8 cellular contexts compared by ENCODE assay signal in the genomic region with DNA sequence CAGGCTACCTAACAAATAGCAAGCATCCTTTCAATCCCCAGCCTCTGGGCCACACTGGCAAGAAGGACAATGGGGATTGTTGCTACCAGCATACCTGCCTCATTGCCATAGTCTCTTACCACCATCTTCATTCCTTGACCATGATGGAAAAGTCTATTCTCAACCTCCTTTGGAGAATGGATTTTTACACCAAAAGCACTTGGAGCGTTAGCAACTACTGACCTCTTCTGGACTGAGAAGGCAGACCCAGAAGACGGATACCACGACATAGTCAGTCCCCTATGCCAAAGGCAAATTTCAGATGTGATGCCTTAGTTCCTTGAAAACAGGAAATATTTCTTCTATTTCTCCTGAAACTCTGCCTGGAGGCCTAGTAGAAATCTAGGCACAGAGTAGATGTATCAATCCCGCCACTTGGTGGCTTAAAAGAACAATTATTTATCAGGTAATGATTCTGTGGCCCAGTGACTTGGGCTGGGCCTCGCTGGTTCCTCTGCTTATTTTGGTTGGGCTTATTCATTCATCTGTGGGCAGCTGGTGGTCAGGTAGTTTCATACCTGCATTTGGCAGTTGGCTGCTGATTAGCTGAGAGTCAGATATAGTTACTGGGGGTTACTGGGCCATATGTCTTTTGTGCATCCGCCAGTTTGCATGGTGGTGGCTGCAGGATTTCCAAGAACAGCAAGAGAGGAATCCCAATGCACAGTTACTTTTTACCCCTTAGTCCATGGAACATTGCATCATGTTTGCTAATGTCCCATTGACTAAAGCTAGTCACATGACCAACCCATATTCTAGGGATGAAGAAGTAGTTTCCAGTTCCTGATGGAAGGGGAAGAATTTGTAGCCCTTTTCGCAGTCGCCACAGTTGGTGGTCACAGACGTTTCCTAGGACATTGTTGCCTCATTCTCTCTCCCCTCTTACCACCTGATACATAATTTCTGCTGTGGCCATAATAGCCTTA.
DNase-seq lines count a peak whose midpoint lies in the region; ATAC-seq, FAIRE-seq and TF ChIP-seq lines count a peak whose summit lies in the region.

No MANE protein-coding gene starts in this region.

- peak; percentile 15 for ATAC-seq in HG02981 (IDR thresholded peaks at IDR 0.05; ENCODE audit: unreplicated experiment)
- ATAC-seq in body of pancreas = no peak
- no peak for ATAC-seq in HG02610 (IDR thresholded peaks at IDR 0.05; ENCODE audit: unreplicated experiment)

- no peaks in the 10 kb centered on the region for H3K36me3 ChIP-seq in body of pancreas (replicated peaks in 1 of 2; ENCODE audit: insufficient read depth in 1 of 2, low read depth in 2 of 2)

- no peaks in the 10 kb centered on the region for H3K27me3 ChIP-seq in body of pancreas

- WGBS in body of pancreas, 2 donors = 71 to 72% methylated on average over 9 of the region's 9 CpGs

- no peak overlapping the region for H3K27ac ChIP-seq in body of pancreas

- H3K4me1 ChIP-seq in body of pancreas = no peaks in the 10 kb centered on the region

- H3K9me3 ChIP-seq in body of pancreas = no peaks in the 10 kb centered on the region

- no peak for DNase-seq in D721Med (ENCODE audit: insufficient read length, low spot score)
- DNase-seq in body of pancreas = no peak
- DNase-seq in myocyte (ENCODE audit: low read depth) = peak; percentile 51
- no peak for DNase-seq in stimulated activated CD4-positive, alpha-beta T cell treated with anti-CD3 and anti-CD28 coated beads, Interleukin-4, amount 100 ng/mL, for 24 hours
- DNase-seq in CD1c-positive myeloid dendritic cell (ENCODE audit: extremely low spot score) = no peak
- DNase-seq in NCI-H446 (lab: John Stamatoyannopoulos, UW) = no peak

- no peak overlapping the region for H3K4me3 ChIP-seq in body of pancreas

- no peak for TF ChIP-seq POLR2A in body of pancreas (IDR thresholded peaks at IDR 0.05)

- no peak for FAIRE-seq in D721Med (lab: Jason Lieb, UNC)

- intact Hi-C loops in body of pancreas (cut with DNase I) = no loop called here

- peak; percentile 6 for TF ChIP-seq CTCF in D721Med (IDR thresholded peaks at IDR 0.05; ENCODE audit: insufficient read depth, missing control alignments)
- TF ChIP-seq CTCF in body of pancreas (IDR thresholded peaks at IDR 0.05) = peak in 5 of 7 experiments; percentile 14 to 48 (median 38)
